In genomic region chr14:64272019-64272418, GRCh38 we compare ENCODE assay signal across 36 cellular contexts. TPM values are rescaled to one million over a fixed set of nuclear protein-coding genes. Genes with fewer than 3 reads are reported as not detected.
"Had no signal": no experiment of that assay in that cellular context is flagged by ENCODE, and none has a peak within 500 bp of the region (broad histone marks: within the 10 kb centered on the region; RNA-seq: fewer than 3 reads in every experiment).

No MANE protein-coding gene starts in this region.

- FAIRE-seq: astrocyte, TTC549 had no signal

- H3K4me3 ChIP-seq: adrenal gland, body of pancreas, breast epithelium had no signal

- H3K27ac Mint-ChIP-seq: activated B cell treated with CpG ODN at 0.5 μM for 24 hours; activated CD4-positive, alpha-beta memory T cell treated with anti-CD3 and anti-CD28 coated beads for 36 hours; activated CD4-positive, alpha-beta T cell treated with anti-CD3 and anti-CD28 coated beads, Interleukin-2, amount 10 ng/mL, durations not matched to agents 24 days and 14 days; activated CD8-positive, alpha-beta T cell treated with anti-CD3 and anti-CD28 coated beads for 36 hours; activated naive CD4-positive, alpha-beta T cell treated with anti-CD3 and anti-CD28 coated beads for 36 hours; activated naive CD4-positive, alpha-beta T cell treated with anti-CD3 and anti-CD28 coated beads, Interleukin-2, amount 50 U/mL, for 72 hours; activated naive CD8-positive, alpha-beta T cell treated with anti-CD3 and anti-CD28 coated beads for 36 hours; activated T-cell treated with anti-CD3 and anti-CD28 coated beads, Interleukin-2, amount 50 U/mL, for 72 hours; activated T-helper 1 cell treated with anti-CD3 and anti-CD28 coated beads, Interleukin-12 subunit alpha, Interleukin-12 subunit beta, Interleukin-2, Interleukin-4 antibody, amounts not matched to agents 30 ng/mL and 10 ng/mL and 1 ng/mL, durations not matched to agents 14 hours and 24 hours and 36 hours; activated T-helper 17 cell treated with anti-CD3 and anti-CD28 coated beads, Interleukin-2, amount 50 U/mL, for 72 hours; T-helper 1 cell treated with Interleukin-12 subunit alpha and Interleukin-12 subunit beta and Interleukin-4 antibody, amounts not matched to agents 30 μg/mL and 1 μg/mL, for 36 hours; T-helper 2 cell treated with Interferon-gamma antibody and Interleukin-4, amounts not matched to agents 5 μg/mL and 100 μg/mL, for 36 hours had no signal

- H3K4me1 Mint-ChIP-seq: activated T-helper 17 cell treated with anti-CD3 and anti-CD28 coated beads, Interleukin-2, amount 50 U/mL, for 72 hours had no signal

- H3K27ac ChIP-seq: adrenal gland, body of pancreas, brain microvascular endothelial cell, breast epithelium, VCaP had no signal

- DNase-seq: activated B cell treated with CpG ODN at 0.5 μM for 24 hours; activated CD4-positive, alpha-beta memory T cell treated with anti-CD3 and anti-CD28 coated beads for 36 hours; activated CD4-positive, alpha-beta T cell treated with anti-CD3 and anti-CD28 coated beads for 4 hours; activated CD4-positive, alpha-beta T cell treated with anti-CD3 and anti-CD28 coated beads, Interleukin-2, amount 10 ng/mL, durations not matched to agents 24 days and 14 days; activated CD4-positive, alpha-beta T cell treated with anti-CD3 and anti-CD28 coated beads, Interleukin-2, amount 50 U/mL, for 1 hour; activated CD4-positive, alpha-beta T cell treated with anti-CD3 and anti-CD28 coated beads, Interleukin-2, amount 50 U/mL, for 4 hours; activated CD4-positive, CD25-positive, alpha-beta regulatory T cell treated with anti-CD3 and anti-CD28 coated beads, Interleukin-2, amount 50 U/mL, for 72 hours; activated CD8-positive, alpha-beta memory T cell treated with anti-CD3 and anti-CD28 coated beads, Interleukin-2, amount 50 U/mL, for 4 hours; activated CD8-positive, alpha-beta T cell treated with anti-CD3 and anti-CD28 coated beads for 36 hours; activated effector memory CD4-positive, alpha-beta T cell treated with anti-CD3 and anti-CD28 coated beads, Interleukin-2, amount 50 U/mL, for 16 hours; activated gamma-delta T cell treated with Interleukin-2 at 50 U/mL for 16 hours; activated naive CD4-positive, alpha-beta T cell; activated naive CD4-positive, alpha-beta T cell treated with anti-CD3 and anti-CD28 coated beads for 36 hours; activated naive CD4-positive, alpha-beta T cell treated with anti-CD3 and anti-CD28 coated beads, Interleukin-2, amount 50 U/mL, for 16 hours; activated naive CD8-positive, alpha-beta T cell treated with anti-CD3 and anti-CD28 coated beads for 36 hours; activated T-cell treated with anti-CD3 and anti-CD28 coated beads for 4 hours; activated T-cell treated with anti-CD3 and anti-CD28 coated beads, Interleukin-2, amount 50 U/mL, for 1 hour; activated T-cell treated with anti-CD3 and anti-CD28 coated beads, Interleukin-2, amount 50 U/mL, for 4 hours; activated T-cell treated with anti-CD3 and anti-CD28 coated beads, Interleukin-2, amount 50 U/mL, for 72 hours; adrenal gland; amniotic stem cell; aorta; body of pancreas; brain microvascular endothelial cell; central memory CD4-positive, alpha-beta T cell; T-helper 2 cell; T-helper 9 cell had no signal

- H3K36me3 ChIP-seq: adrenal gland, brain microvascular endothelial cell, breast epithelium had no signal

- H3K27me3 ChIP-seq: adrenal gland, body of pancreas, brain microvascular endothelial cell, breast epithelium had no signal

- H3K27me3 Mint-ChIP-seq: activated B cell treated with CpG ODN at 0.5 μM for 24 hours; activated CD4-positive, alpha-beta memory T cell treated with anti-CD3 and anti-CD28 coated beads for 36 hours; activated CD8-positive, alpha-beta T cell treated with anti-CD3 and anti-CD28 coated beads for 36 hours; activated T-helper 17 cell treated with anti-CD3 and anti-CD28 coated beads, Interleukin-2, amount 50 U/mL, for 72 hours had no signal

- H3K9me3 Mint-ChIP-seq: activated B cell treated with CpG ODN at 0.5 μM for 24 hours; activated CD4-positive, alpha-beta memory T cell treated with anti-CD3 and anti-CD28 coated beads for 36 hours; activated CD4-positive, alpha-beta T cell treated with anti-CD3 and anti-CD28 coated beads, Interleukin-2, amount 10 ng/mL, durations not matched to agents 24 days and 14 days; activated CD8-positive, alpha-beta T cell treated with anti-CD3 and anti-CD28 coated beads for 36 hours; activated naive CD4-positive, alpha-beta T cell treated with anti-CD3 and anti-CD28 coated beads for 36 hours; activated naive CD4-positive, alpha-beta T cell treated with anti-CD3 and anti-CD28 coated beads, Interleukin-2, amount 50 U/mL, for 72 hours; activated T-cell treated with anti-CD3 and anti-CD28 coated beads, Interleukin-2, amount 50 U/mL, for 4 hours; activated T-helper 1 cell treated with anti-CD3 and anti-CD28 coated beads, Interleukin-12 subunit alpha, Interleukin-12 subunit beta, Interleukin-2, Interleukin-4 antibody, amounts not matched to agents 30 ng/mL and 10 ng/mL and 1 ng/mL, durations not matched to agents 14 hours and 24 hours and 36 hours; activated T-helper 17 cell treated with anti-CD3 and anti-CD28 coated beads, Interleukin-2, amount 50 U/mL, for 72 hours; T-helper 1 cell treated with Interleukin-12 subunit alpha and Interleukin-12 subunit beta and Interleukin-4 antibody, amounts not matched to agents 30 μg/mL and 1 μg/mL, for 36 hours had no signal

- H3K4me1 ChIP-seq: adrenal gland, body of pancreas, breast epithelium had no signal

- H3K9me3 ChIP-seq: adrenal gland, body of pancreas had no signal

- H3K4me3 Mint-ChIP-seq: activated B cell treated with CpG ODN at 0.5 μM for 24 hours; activated CD4-positive, alpha-beta memory T cell treated with anti-CD3 and anti-CD28 coated beads for 36 hours; activated CD4-positive, alpha-beta T cell treated with anti-CD3 and anti-CD28 coated beads, Interleukin-2, amount 10 ng/mL, durations not matched to agents 24 days and 14 days; activated CD8-positive, alpha-beta T cell treated with anti-CD3 and anti-CD28 coated beads for 36 hours; activated naive CD4-positive, alpha-beta T cell treated with anti-CD3 and anti-CD28 coated beads for 36 hours; activated naive CD8-positive, alpha-beta T cell treated with anti-CD3 and anti-CD28 coated beads for 36 hours; activated T-cell treated with anti-CD3 and anti-CD28 coated beads, Interleukin-2, amount 50 U/mL, for 4 hours; activated T-cell treated with anti-CD3 and anti-CD28 coated beads, Interleukin-2, amount 50 U/mL, for 72 hours; activated T-helper 1 cell treated with anti-CD3 and anti-CD28 coated beads, Interleukin-12 subunit alpha, Interleukin-12 subunit beta, Interleukin-2, Interleukin-4 antibody, amounts not matched to agents 30 ng/mL and 10 ng/mL and 1 ng/mL, durations not matched to agents 14 hours and 24 hours and 36 hours; activated T-helper 17 cell treated with anti-CD3 and anti-CD28 coated beads, Interleukin-2, amount 50 U/mL, for 72 hours; T-helper 1 cell treated with Interleukin-12 subunit alpha and Interleukin-12 subunit beta and Interleukin-4 antibody, amounts not matched to agents 30 μg/mL and 1 μg/mL, for 36 hours; T-helper 2 cell treated with Interferon-gamma antibody and Interleukin-4, amounts not matched to agents 5 μg/mL and 100 μg/mL, for 36 hours had no signal

- ATAC-seq: activated CD8-positive, alpha-beta T cell treated with anti-CD3 and anti-CD28 coated beads for 36 hours; activated naive CD4-positive, alpha-beta T cell treated with anti-CD3 and anti-CD28 coated beads, Interleukin-2, amount 50 U/mL, for 72 hours; activated T-cell treated with anti-CD3 and anti-CD28 coated beads, Interleukin-2, amount 50 U/mL, for 4 hours; activated T-cell treated with anti-CD3 and anti-CD28 coated beads, Interleukin-2, amount 50 U/mL, for 72 hours; activated T-helper 17 cell treated with anti-CD3 and anti-CD28 coated beads, Interleukin-2, amount 50 U/mL, for 72 hours; body of pancreas had no signal

RNA-seq across cellular contexts. Expression of gene ESR2, which starts 22.2 kb away (rescaled TPM):
- total RNA-seq: activated CD4-positive, alpha-beta T cell treated with anti-CD3 and anti-CD28 coated beads, Interleukin-2, amount 10 ng/mL, durations not matched to agents 24 days and 14 days; body of pancreas had no signal
- polyA plus RNA-seq: aorta had no signal
